Comparison of ENCODE assay signal across 2 cellular contexts in the genomic region with DNA sequence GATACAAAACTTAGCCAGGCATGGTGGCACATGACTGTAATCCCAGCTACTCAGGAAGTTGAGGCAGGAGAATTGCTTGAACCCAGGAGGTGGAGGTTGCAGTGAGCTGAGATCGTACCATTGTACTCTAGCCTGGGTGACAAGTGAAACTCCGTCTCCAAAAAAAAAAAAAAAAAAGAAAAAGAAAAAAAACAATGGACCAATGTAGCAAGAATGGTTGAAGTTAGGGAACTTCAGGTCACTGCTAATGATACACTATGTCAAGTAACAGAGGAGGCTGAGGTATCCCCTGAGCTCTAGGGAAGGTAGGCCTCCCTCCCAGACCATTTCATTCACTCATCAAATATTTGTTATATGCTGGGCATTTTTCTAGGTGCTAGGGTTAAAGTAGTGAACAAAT.
A peak's percentile ranks its signal among the peaks of the same experiment; 100 is the strongest.
TF ChIP-seq lines count a peak whose summit lies in the region.

No MANE protein-coding gene starts in this region.

TF ChIP-seq in HEK293, 187 proteins besides CTCF, POLR2A, EP300 and RAD21:
- TF ChIP-seq, protein P1, sequence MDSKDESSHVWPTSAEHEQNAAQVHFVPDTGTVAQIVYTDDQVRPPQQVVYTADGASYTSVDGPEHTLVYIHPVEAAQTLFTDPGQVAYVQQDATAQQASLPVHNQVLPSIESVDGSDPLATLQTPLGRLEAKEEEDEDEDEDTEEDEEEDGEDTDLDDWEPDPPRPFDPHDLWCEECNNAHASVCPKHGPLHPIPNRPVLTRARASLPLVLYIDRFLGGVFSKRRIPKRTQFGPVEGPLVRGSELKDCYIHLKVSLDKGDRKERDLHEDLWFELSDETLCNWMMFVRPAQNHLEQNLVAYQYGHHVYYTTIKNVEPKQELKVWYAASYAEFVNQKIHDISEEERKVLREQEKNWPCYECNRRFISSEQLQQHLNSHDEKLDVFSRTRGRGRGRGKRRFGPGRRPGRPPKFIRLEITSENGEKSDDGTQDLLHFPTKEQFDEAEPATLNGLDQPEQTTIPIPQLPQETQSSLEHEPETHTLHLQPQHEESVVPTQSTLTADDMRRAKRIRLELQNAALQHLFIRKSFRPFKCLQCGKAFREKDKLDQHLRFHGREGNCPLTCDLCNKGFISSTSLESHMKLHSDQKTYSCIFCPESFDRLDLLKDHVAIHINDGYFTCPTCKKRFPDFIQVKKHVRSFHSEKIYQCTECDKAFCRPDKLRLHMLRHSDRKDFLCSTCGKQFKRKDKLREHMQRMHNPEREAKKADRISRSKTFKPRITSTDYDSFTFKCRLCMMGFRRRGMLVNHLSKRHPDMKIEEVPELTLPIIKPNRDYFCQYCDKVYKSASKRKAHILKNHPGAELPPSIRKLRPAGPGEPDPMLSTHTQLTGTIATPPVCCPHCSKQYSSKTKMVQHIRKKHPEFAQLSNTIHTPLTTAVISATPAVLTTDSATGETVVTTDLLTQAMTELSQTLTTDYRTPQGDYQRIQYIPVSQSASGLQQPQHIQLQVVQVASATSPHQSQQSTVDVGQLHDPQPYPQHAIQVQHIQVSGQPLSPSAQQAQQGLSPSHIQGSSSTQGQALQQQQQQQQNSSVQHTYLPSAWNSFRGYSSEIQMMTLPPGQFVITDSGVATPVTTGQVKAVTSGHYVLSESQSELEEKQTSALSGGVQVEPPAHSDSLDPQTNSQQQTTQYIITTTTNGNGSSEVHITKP (tag by site-specific recombination; IDR thresholded peaks at IDR 0.05): peak; percentile 66

TF ChIP-seq in K562, 482 proteins besides CTCF, POLR2A, EP300 and RAD21:
- TF ChIP-seq, protein P1 (IDR thresholded peaks at IDR 0.05; ENCODE audit: partially characterized antibody): peak; percentile 60
